In genomic region chr6:44172759-44173500, GRCh38 we compare ENCODE assay signal across 8 cellular contexts. TPM values are rescaled to one million over a fixed set of nuclear protein-coding genes. Genes with fewer than 3 reads are reported as not detected.
DNase-seq lines count a peak whose midpoint lies in the region; ATAC-seq and TF ChIP-seq lines count a peak whose summit lies in the region.

No MANE protein-coding gene starts in this region.

- H3K4me1 Mint-ChIP-seq in endothelial cell (ENCODE audit: unreplicated experiment), result peaks cover 23% of the 10 kb centered on the region

- peak; percentile 59 for ATAC-seq in GM18867 (IDR thresholded peaks at IDR 0.05; ENCODE audit: unreplicated experiment)
- ATAC-seq in HG03460 (IDR thresholded peaks at IDR 0.05; ENCODE audit: unreplicated experiment), result peak; percentile 69

- H3K36me3 Mint-ChIP-seq in endothelial cell (ENCODE audit: low read depth, unreplicated experiment), result no peaks in the 10 kb centered on the region

- no peaks in the 10 kb centered on the region for H3K9me3 Mint-ChIP-seq in endothelial cell (ENCODE audit: unreplicated experiment)

- no peak overlapping the region for H3K4me3 ChIP-seq in AG10803 (ENCODE audit: low read length)

- peak; percentile 75 for DNase-seq in AG10803 (ENCODE audit: low read depth)
- peak; percentile 75 for DNase-seq in NOMO-1 treated with DMSO at 0.1 percent for 48 hours (lab: John Stamatoyannopoulos, UW; ENCODE audit: unreplicated experiment)
- DNase-seq in activated CD8-positive, alpha-beta memory T cell treated with anti-CD3 and anti-CD28 coated beads for 24 hours, result peak; percentile 90
- peak; percentile 86 for DNase-seq in endothelial cell (ENCODE audit: low spot score)
- DNase-seq in myocyte (ENCODE audit: low read depth), result peak; percentile 96
- peak; percentile 92 for DNase-seq in stimulated activated CD8-positive, alpha-beta memory T cell treated with anti-CD3 and anti-CD28 coated beads, Interleukin-4, amount 100 ng/mL, for 48 hours

- TF ChIP-seq CTCF in AG10803 (conservative IDR thresholded peaks at IDR 0.05; ENCODE audit: low read length) (peak; percentile 88), endothelial cell (IDR thresholded peaks at IDR 0.05; ENCODE audit: unreplicated experiment) (peak; percentile 85)

- no peak overlapping the region for H3K4me3 Mint-ChIP-seq in endothelial cell (ENCODE audit: unreplicated experiment)

- no peak overlapping the region for H3K27ac Mint-ChIP-seq in endothelial cell (ENCODE audit: unreplicated experiment)

- peaks cover 6% of the 10 kb centered on the region for H3K27me3 Mint-ChIP-seq in endothelial cell (ENCODE audit: unreplicated experiment)

RNA-seq across cellular contexts. Expression of gene CAPN11, which starts 14.3 kb away (rescaled TPM):
- 2.3 TPM for total RNA-seq in endothelial cell (ENCODE audit: unreplicated experiment)
- 0.31 and 1.0 TPM in 2 replicates for total RNA-seq in myocyte
- 0.15 TPM for polyA plus RNA-seq in myocyte (2012)

RNA-seq across cellular contexts. Expression of gene MYMX, which starts 43.8 kb away (rescaled TPM):
- total RNA-seq in endothelial cell (ENCODE audit: unreplicated experiment), result 11.2 TPM
- total RNA-seq in myocyte, result 109 and 219 TPM in 2 replicates
- polyA plus RNA-seq in myocyte (2012), result 119 TPM

RNA-seq across cellular contexts. Expression of gene TMEM63B, which starts 45.6 kb away (rescaled TPM):
- total RNA-seq in endothelial cell (ENCODE audit: unreplicated experiment), result 33.4 TPM
- 45.2 and 46.7 TPM in 2 replicates for total RNA-seq in myocyte
- polyA plus RNA-seq in myocyte (2012), result 72.4 TPM

RNA-seq across cellular contexts. Expression of gene MRPL14, which starts 45.7 kb away (rescaled TPM):
- total RNA-seq in endothelial cell (ENCODE audit: unreplicated experiment), result 30.3 TPM
- total RNA-seq in myocyte, result 66.6 and 68.6 TPM in 2 replicates
- polyA plus RNA-seq in myocyte (2012), result 107 TPM

RNA-seq across cellular contexts. Expression of gene SLC29A1, which starts 50.5 kb away (rescaled TPM):
- 142 TPM for total RNA-seq in endothelial cell (ENCODE audit: unreplicated experiment)
- total RNA-seq in myocyte, result 159 and 244 TPM in 2 replicates
- polyA plus RNA-seq in myocyte (2012), result 361 TPM
